ENCODE assay signal across 29 cellular contexts in genomic region chr19:31513841-31514240, GRCh38.
"Had no signal": no experiment of that assay in that cellular context is flagged by ENCODE, and none has a peak within 500 bp of the region (broad histone marks: within the 10 kb centered on the region; RNA-seq: fewer than 3 reads in every experiment).

No MANE protein-coding gene starts in this region.

- H3K36me3 ChIP-seq: ascending aorta, cardiac muscle cell, MG63, SJSA1 had no signal

- H3K9me3 Mint-ChIP-seq: activated CD4-positive, alpha-beta T cell treated with anti-CD3 and anti-CD28 coated beads, Interleukin-2, amount 10 ng/mL, durations not matched to agents 24 days and 14 days; activated CD8-positive, alpha-beta T cell treated with anti-CD3 and anti-CD28 coated beads for 36 hours; activated naive CD8-positive, alpha-beta T cell treated with anti-CD3 and anti-CD28 coated beads, Interleukin-2, amount 10 ng/mL, durations not matched to agents 7 days and 5 days; activated T-helper 17 cell treated with anti-CD3 and anti-CD28 coated beads, Interleukin-2, amount 50 U/mL, for 72 hours; central memory CD8-positive, alpha-beta T cell; T-helper 2 cell treated with Interferon-gamma antibody and Interleukin-4, amounts not matched to agents 5 μg/mL and 100 μg/mL, for 36 hours had no signal

- H3K9me3 ChIP-seq: ascending aorta, MG63, SJSA1, SK-N-SH had no signal

- H3K27me3 ChIP-seq: ascending aorta, MG63, SJSA1 had no signal

- H3K36me3 Mint-ChIP-seq: activated naive CD8-positive, alpha-beta T cell treated with anti-CD3 and anti-CD28 coated beads, Interleukin-2, amount 10 ng/mL, durations not matched to agents 7 days and 5 days had no signal

- H3K27me3 Mint-ChIP-seq: activated CD4-positive, alpha-beta T cell treated with anti-CD3 and anti-CD28 coated beads, Interleukin-2, amount 10 ng/mL, durations not matched to agents 24 days and 14 days; activated naive CD8-positive, alpha-beta T cell treated with anti-CD3 and anti-CD28 coated beads, Interleukin-2, amount 10 ng/mL, durations not matched to agents 7 days and 5 days; central memory CD8-positive, alpha-beta T cell had no signal

- H3K27ac ChIP-seq: ascending aorta, cardiac muscle cell, SJSA1 had no signal

- DNase-seq: activated CD4-positive, alpha-beta T cell treated with anti-CD3 and anti-CD28 coated beads, Interleukin-2, amount 10 ng/mL, durations not matched to agents 24 days and 14 days; activated CD4-positive, alpha-beta T cell treated with anti-CD3 and anti-CD28 coated beads, Interleukin-2, amount 50 U/mL, for 4 hours; activated CD8-positive, alpha-beta T cell treated with anti-CD3 and anti-CD28 coated beads for 36 hours; activated effector memory CD4-positive, alpha-beta T cell treated with anti-CD3 and anti-CD28 coated beads, Interleukin-2, amount 50 U/mL, for 16 hours; activated naive CD4-positive, alpha-beta T cell; activated naive CD4-positive, alpha-beta T cell treated with anti-CD3 and anti-CD28 coated beads, Interleukin-2, amount 50 U/mL, for 16 hours; activated naive CD8-positive, alpha-beta T cell treated with anti-CD3 and anti-CD28 coated beads, Interleukin-2, amount 10 ng/mL, durations not matched to agents 7 days and 5 days; activated T-cell treated with anti-CD3 and anti-CD28 coated beads, Interleukin-2, amount 50 U/mL, for 1 hour; activated T-cell treated with anti-CD3 and anti-CD28 coated beads, Interleukin-2, amount 50 U/mL, for 72 hours; amygdala; Kasumi-1; MG63; NCI-H1048; NCI-H1105 treated with DMSO at 0.1 percent for 48 hours; NCI-H1436 treated with DMSO at 0.1 percent for 48 hours; NCI-H1694 treated with DMSO at 0.1 percent for 48 hours; NCI-H2029; NCI-H345; NCI-H524 treated with DMSO at 0.1 percent for 48 hours; SHP77 treated with DMSO at 0.1 percent for 48 hours; SK-N-SH had no signal

- H3K4me1 ChIP-seq: ascending aorta, SJSA1 had no signal

- H3K4me1 Mint-ChIP-seq: activated CD4-positive, alpha-beta T cell treated with anti-CD3 and anti-CD28 coated beads, Interleukin-2, amount 10 ng/mL, durations not matched to agents 24 days and 14 days; activated naive CD8-positive, alpha-beta T cell treated with anti-CD3 and anti-CD28 coated beads, Interleukin-2, amount 10 ng/mL, durations not matched to agents 7 days and 5 days; activated T-helper 17 cell treated with anti-CD3 and anti-CD28 coated beads, Interleukin-2, amount 50 U/mL, for 72 hours; central memory CD8-positive, alpha-beta T cell had no signal

- H3K27ac Mint-ChIP-seq: activated CD4-positive, alpha-beta T cell treated with anti-CD3 and anti-CD28 coated beads, Interleukin-2, amount 10 ng/mL, durations not matched to agents 24 days and 14 days; activated CD8-positive, alpha-beta T cell treated with anti-CD3 and anti-CD28 coated beads for 36 hours; activated naive CD8-positive, alpha-beta T cell treated with anti-CD3 and anti-CD28 coated beads, Interleukin-2, amount 10 ng/mL, durations not matched to agents 7 days and 5 days; activated T-cell treated with anti-CD3 and anti-CD28 coated beads, Interleukin-2, amount 50 U/mL, for 72 hours; activated T-helper 17 cell treated with anti-CD3 and anti-CD28 coated beads, Interleukin-2, amount 50 U/mL, for 72 hours; T-helper 1 cell treated with Interleukin-12 subunit alpha and Interleukin-12 subunit beta and Interleukin-4 antibody, amounts not matched to agents 30 μg/mL and 1 μg/mL, for 36 hours; T-helper 2 cell treated with Interferon-gamma antibody and Interleukin-4, amounts not matched to agents 5 μg/mL and 100 μg/mL, for 36 hours had no signal

- ATAC-seq: activated CD8-positive, alpha-beta T cell treated with anti-CD3 and anti-CD28 coated beads for 36 hours; activated T-cell treated with anti-CD3 and anti-CD28 coated beads, Interleukin-2, amount 50 U/mL, for 72 hours; activated T-helper 17 cell treated with anti-CD3 and anti-CD28 coated beads, Interleukin-2, amount 50 U/mL, for 72 hours; Panc1 had no signal

- H3K4me3 Mint-ChIP-seq: activated CD4-positive, alpha-beta T cell treated with anti-CD3 and anti-CD28 coated beads, Interleukin-2, amount 10 ng/mL, durations not matched to agents 24 days and 14 days; activated CD8-positive, alpha-beta T cell treated with anti-CD3 and anti-CD28 coated beads for 36 hours; activated naive CD8-positive, alpha-beta T cell treated with anti-CD3 and anti-CD28 coated beads, Interleukin-2, amount 10 ng/mL, durations not matched to agents 7 days and 5 days; activated T-cell treated with anti-CD3 and anti-CD28 coated beads, Interleukin-2, amount 50 U/mL, for 72 hours; activated T-helper 17 cell treated with anti-CD3 and anti-CD28 coated beads, Interleukin-2, amount 50 U/mL, for 72 hours; central memory CD8-positive, alpha-beta T cell; T-helper 1 cell treated with Interleukin-12 subunit alpha and Interleukin-12 subunit beta and Interleukin-4 antibody, amounts not matched to agents 30 μg/mL and 1 μg/mL, for 36 hours; T-helper 2 cell treated with Interferon-gamma antibody and Interleukin-4, amounts not matched to agents 5 μg/mL and 100 μg/mL, for 36 hours had no signal

- H3K4me3 ChIP-seq: ascending aorta, cardiac muscle cell, MG63, SJSA1 had no signal
